8 cellular contexts compared by ENCODE assay signal in the genomic region with DNA sequence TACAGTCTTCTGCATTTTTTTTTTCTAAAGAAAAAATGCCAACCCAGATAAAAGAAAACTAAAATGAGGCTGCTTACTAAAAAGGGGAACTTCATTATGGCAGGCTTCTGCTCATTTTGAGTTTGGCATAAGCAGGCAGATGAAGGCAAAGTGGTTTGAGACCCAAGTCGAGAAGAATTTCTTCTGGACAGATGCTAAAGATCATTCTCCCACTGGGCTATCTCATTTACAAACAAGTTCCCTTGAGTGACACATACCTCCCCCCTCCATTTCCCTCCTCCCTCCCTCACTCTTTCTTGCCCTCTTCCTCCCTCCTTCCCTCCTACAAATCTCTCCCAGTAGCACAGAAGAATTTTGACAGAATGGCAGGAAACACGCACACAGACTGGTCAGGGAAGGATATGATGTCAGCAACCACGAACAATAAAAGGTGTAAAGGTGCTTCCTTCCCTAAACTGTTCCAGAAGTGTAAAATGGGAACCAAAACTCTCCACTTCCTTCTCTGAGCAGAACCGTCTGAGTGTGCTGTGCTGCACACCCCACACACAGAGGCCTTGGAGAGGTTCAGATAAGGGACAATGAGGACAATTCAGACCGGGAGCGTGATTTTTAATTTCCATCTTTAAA. TPM values are rescaled to one million over a fixed set of nuclear protein-coding genes. Genes with fewer than 3 reads are reported as not detected.
DNase-seq lines count a peak whose midpoint lies in the region; ATAC-seq, FAIRE-seq and TF ChIP-seq lines count a peak whose summit lies in the region.

No MANE protein-coding gene starts in this region.

- no peaks in the 10 kb centered on the region for H3K9me3 Mint-ChIP-seq in neural crest cell

- no peaks in the 10 kb centered on the region for H3K27me3 Mint-ChIP-seq in neural crest cell (ENCODE audit: low read depth)

- H3K27me3 ChIP-seq in endothelial cell of umbilical vein (ENCODE audit: control insufficient read depth in 2 of 2, insufficient read depth in 2 of 2, low read length in 2 of 2), result no peaks in the 10 kb centered on the region

- intact Hi-C loops in endothelial cell of umbilical vein (cut with micrococcal nuclease), result loop anchor here (1.0 to 5.0 kb wide), 6 partner anchors 12 to 1105 kb away; a partner anchor contains a TSS

- CTCF ChIA-PET in endothelial cell of umbilical vein (lab: Charles Lee), result interaction anchor here (0.6 to 3.2 kb wide), 5 partner anchors 10 to 98 kb away, joined by 3 to 37 read pairs (median 3); no protein-coding TSS in a partner anchor
- CTCF ChIA-PET in RWPE1 (lab: Yijun Ruan, JAX), result interaction anchor here (0.6 kb wide), 1 partner anchor 53 kb away, joined by 3 read pairs; no protein-coding TSS in a partner anchor

- peaks cover 57% of the 10 kb centered on the region for H3K4me1 Mint-ChIP-seq in neural crest cell

- H3K79me2 ChIP-seq in endothelial cell of umbilical vein (ENCODE audit: control insufficient read depth, insufficient read depth, low read length), result peaks cover 11% of the 10 kb centered on the region

- no TSS peak for BruUV-seq in endothelial cell of umbilical vein (replicated peaks; lab: Mats Ljungman, UMichigan)

- no peaks in the 10 kb centered on the region for H4K20me1 ChIP-seq in endothelial cell of umbilical vein (replicated peaks; ENCODE audit: control insufficient read depth, extremely low read depth, insufficient read depth, low read length)

- POLR2A ChIA-PET in endothelial cell of umbilical vein (lab: Charles Lee) (interaction anchor here (1.2 kb wide), 1 partner anchor 41 kb away, joined by 3 read pairs; no protein-coding TSS in a partner anchor), RWPE1 (lab: Yijun Ruan, JAX; ENCODE audit: low non-redundant PET) (no interaction called here)

- dilution Hi-C loops in endothelial cell of umbilical vein (cut with MboI; ENCODE audit: extremely low pct_ligation_motif_present, low sequenced_read_pairs), result no loop called here

- H2AFZ ChIP-seq in endothelial cell of umbilical vein (ENCODE audit: low read depth, low read length), result no peak overlapping the region

- DNase-seq in stimulated activated CD4-positive, alpha-beta T cell treated with anti-CD3 and anti-CD28 coated beads, Interleukin-15, amount 100 ng/mL, for 24 hours, result peak; percentile 18
- no peak for DNase-seq in stimulated activated CD4-positive, alpha-beta T cell treated with anti-CD3 and anti-CD28 coated beads, Interleukin-4, amount 100 ng/mL, for 24 hours
- DNase-seq in RPMI8226 (peak; percentile 91), endothelial cell of umbilical vein (ENCODE audit: low read depth, low spot score) (peak; percentile 99), neural crest cell (ENCODE audit: low read depth, low spot score) (no peak), RWPE1 (ENCODE audit: low spot score) (no peak), DMS79 treated with DMSO at 0.1 percent for 48 hours (lab: John Stamatoyannopoulos, UW) (no peak)

- peak overlapping the region; percentile 92 for H3K9ac ChIP-seq in endothelial cell of umbilical vein (replicated peaks; ENCODE audit: extremely low read depth, insufficient read depth, low read length)

- peak; percentile 89 for FAIRE-seq in endothelial cell of umbilical vein (lab: Jason Lieb, UNC)

- no peaks in the 10 kb centered on the region for H3K36me3 ChIP-seq in endothelial cell of umbilical vein (ENCODE audit: control insufficient read depth in 2 of 2, extremely low read depth in 1 of 2, insufficient read depth in 2 of 2, low read length in 2 of 2)

- no peaks in the 10 kb centered on the region for H3K9me1 ChIP-seq in endothelial cell of umbilical vein (replicated peaks; ENCODE audit: control insufficient read depth, extremely low read depth, insufficient read depth, low read length)

- H3K4me1 ChIP-seq in endothelial cell of umbilical vein (ENCODE audit: control insufficient read depth, extremely low read depth, insufficient read depth, low read length), result peaks cover 66% of the 10 kb centered on the region

- H3K27ac ChIP-seq in endothelial cell of umbilical vein (ENCODE audit: insufficient read depth, low read depth, low read length) (peak overlapping the region; percentile 94), RWPE1 (no peak overlapping the region)

- TF ChIP-seq POLR2A in endothelial cell of umbilical vein (IDR thresholded peaks at IDR 0.05; ENCODE audit: low read depth, low read length), result peak; percentile 73

- TF ChIP-seq CTCF in endothelial cell of umbilical vein (IDR thresholded peaks at IDR 0.05; ENCODE audit: extremely low read depth in 1 of 2, insufficient read depth in 1 of 2, low read depth in 1 of 2, low read length in 2 of 2) (no peak), neural crest cell (conservative IDR thresholded peaks at IDR 0.05) (no peak), RWPE1 (conservative IDR thresholded peaks at IDR 0.05; ENCODE audit: low read depth) (no peak)

- peak overlapping the region in 1 of 3 experiments; percentile 37 for H3K4me3 ChIP-seq in endothelial cell of umbilical vein (replicated peaks in 1 of 3; ENCODE audit: insufficient read depth in 1 of 3, low read depth in 1 of 3, low read length in 3 of 3)

- peak overlapping the region; percentile 57 for H3K4me3 Mint-ChIP-seq in neural crest cell

- ATAC-seq in HG03064 (IDR thresholded peaks at IDR 0.05; ENCODE audit: low read depth, unreplicated experiment), result peak; percentile 57

- no peaks in the 10 kb centered on the region for H3K9me3 ChIP-seq in endothelial cell of umbilical vein (replicated peaks; ENCODE audit: control insufficient read depth, insufficient read depth, low read length)

- H3K4me2 ChIP-seq in endothelial cell of umbilical vein (ENCODE audit: insufficient read depth, low read length), result peak overlapping the region; percentile 88

- peaks cover 3% of the 10 kb centered on the region for H3K36me3 Mint-ChIP-seq in neural crest cell (ENCODE audit: low read depth)

- H3K27ac Mint-ChIP-seq in neural crest cell (ENCODE audit: unreplicated experiment), result peak overlapping the region; percentile 95

TF ChIP-seq in endothelial cell of umbilical vein, 7 proteins besides CTCF, POLR2A, EP300 and RAD21:
- TF ChIP-seq EZH2 (IDR thresholded peaks at IDR 0.05; ENCODE audit: borderline replicate concordance, low read depth, low read length, severe bottlenecking) (no peak), MYC (IDR thresholded peaks at IDR 0.05; ENCODE audit: low read depth, low read length) (peak; percentile 6), GATA2 (IDR thresholded peaks at IDR 0.05; ENCODE audit: insufficient read depth, insufficient read length, low read depth, low read length) (peak; percentile 81), FOS (IDR thresholded peaks at IDR 0.05; ENCODE audit: borderline replicate concordance, insufficient read depth, low read length) (peak; percentile 86), JUN (IDR thresholded peaks at IDR 0.05; ENCODE audit: borderline replicate concordance, insufficient read depth, insufficient read length, low read depth) (peak; percentile 88), POLR2AphosphoS5 (IDR thresholded peaks at IDR 0.05; ENCODE audit: insufficient read depth, low read depth, low read length) (peak; percentile 80)
- TF ChIP-seq, protein P1, sequence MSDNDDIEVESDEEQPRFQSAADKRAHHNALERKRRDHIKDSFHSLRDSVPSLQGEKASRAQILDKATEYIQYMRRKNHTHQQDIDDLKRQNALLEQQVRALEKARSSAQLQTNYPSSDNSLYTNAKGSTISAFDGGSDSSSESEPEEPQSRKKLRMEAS (IDR thresholded peaks at IDR 0.05; ENCODE audit: insufficient read depth, insufficient read length), result no peak

RNA-seq across cellular contexts. Expression of a gene that starts 55.9 kb away (rescaled TPM):
- total RNA-seq in endothelial cell of umbilical vein (58.3 and 67.7 TPM in 2 replicates), neural crest cell (46.0 and 56.2 TPM in 2 replicates)
- polyA plus RNA-seq in endothelial cell of umbilical vein, result 16.1 and 21.2 TPM in 2 replicates
- 13.3 and 14.3 TPM in 2 replicates for polyA plus RNA-seq in endothelial cell of umbilical vein (2011; cell fraction: cytosol; rRNA removed)
- 25.1 and 28.5 TPM in 2 replicates for polyA plus RNA-seq in endothelial cell of umbilical vein (2011; cell fraction: nucleus; rRNA removed)
- polyA plus RNA-seq in endothelial cell of umbilical vein (2012), result 15.1 and 19.4 TPM in 2 replicates
- 73.3 and 86.9 TPM in 2 replicates for polyA minus RNA-seq in endothelial cell of umbilical vein
- not detected for polyA minus RNA-seq in endothelial cell of umbilical vein (2011; cell fraction: cytosol; rRNA and poly(A)+ RNA removed)
- polyA minus RNA-seq in endothelial cell of umbilical vein (2011; cell fraction: nucleus; rRNA and poly(A)+ RNA removed), result 155 and 171 TPM in 2 replicates

Comparison
In these comparisons a context has a peak if more than half of its experiments do, and no peak if none do; other contexts are left out.
1. DNase-seq: peak in stimulated activated CD4-positive, alpha-beta T cell treated with anti-CD3 and anti-CD28 coated beads, Interleukin-15, amount 100 ng/mL, for 24 hours (single experiment), RPMI8226 (single experiment) and endothelial cell of umbilical vein (single experiment); none in stimulated activated CD4-positive, alpha-beta T cell treated with anti-CD3 and anti-CD28 coated beads, Interleukin-4, amount 100 ng/mL, for 24 hours (single experiment), neural crest cell (single experiment), RWPE1 (single experiment) and DMS79 treated with DMSO at 0.1 percent for 48 hours (single experiment).